In the genomic region with DNA sequence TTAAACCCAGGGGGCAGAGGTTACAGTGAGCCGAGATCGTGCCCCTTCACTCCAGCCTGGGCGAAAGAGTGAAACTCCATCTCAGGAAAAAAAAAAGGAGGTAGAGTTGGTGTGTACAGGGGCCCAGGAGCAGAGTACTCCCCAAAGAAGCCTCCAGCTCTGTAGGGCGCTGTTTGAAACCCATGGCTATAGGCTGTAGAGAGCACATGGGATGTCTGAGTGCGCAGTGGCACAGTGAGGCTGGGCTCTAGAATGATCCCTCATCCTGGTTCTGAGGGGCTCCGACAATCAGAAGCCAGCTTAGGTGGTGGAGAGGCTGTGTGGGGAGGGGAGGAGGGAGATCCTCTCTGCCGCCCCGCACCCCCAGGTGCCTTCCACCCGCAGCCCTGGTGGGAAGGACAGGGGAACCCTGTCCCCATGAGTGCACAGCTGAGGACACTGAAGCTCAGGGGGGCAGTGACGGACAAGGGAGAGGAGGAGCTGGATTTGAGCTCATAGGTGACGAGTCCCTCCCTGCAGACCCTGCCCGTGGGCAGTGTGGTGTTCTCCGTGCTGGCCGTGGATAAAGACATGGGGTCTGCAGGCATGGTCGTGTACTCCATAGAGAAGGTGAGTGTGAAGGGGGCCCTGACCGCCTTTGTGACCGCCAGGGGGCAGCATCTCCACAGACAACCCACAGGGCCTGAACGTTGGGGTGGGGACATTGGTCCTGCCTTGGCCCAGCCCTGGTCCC, we compare ENCODE assay signal across 8 cellular contexts. TPM values are rescaled to one million over a fixed set of nuclear protein-coding genes. Genes with fewer than 3 reads are reported as not detected.
A peak's percentile ranks its signal among the peaks of the same experiment; 100 is the strongest.
DNase-seq lines count a peak whose midpoint lies in the region; ATAC-seq and TF ChIP-seq lines count a peak whose summit lies in the region.

No MANE protein-coding gene starts in this region.

- intact Hi-C loops in left ventricle myocardium superior (cut with micrococcal nuclease): no loop called here
- intact Hi-C loops in sigmoid colon (cut with DNase I): loop anchor here (10.0 kb wide), 2 partner anchors 71 to 159 kb away; partner anchors contain the start of genes CLTB and TSPAN17

- H3K4me1 ChIP-seq in sigmoid colon: no peaks in the 10 kb centered on the region

- TF ChIP-seq EP300 in sigmoid colon (IDR thresholded peaks at IDR 0.05): no peak

- H3K4me3 ChIP-seq in sigmoid colon: no peak overlapping the region

- H3K27ac ChIP-seq in sigmoid colon: no peak overlapping the region

- no peaks in the 10 kb centered on the region for H3K9me3 ChIP-seq in sigmoid colon

- no peaks in the 10 kb centered on the region for H3K36me3 ChIP-seq in sigmoid colon

- H3K27me3 ChIP-seq in sigmoid colon: peaks cover 0 to 17% (median 0%) of the 10 kb centered on the region in 3 donors

- TF ChIP-seq CTCF in sigmoid colon (IDR thresholded peaks at IDR 0.05): peak; percentile 24 to 76 (median 60)

- no peak for TF ChIP-seq POLR2A in sigmoid colon (IDR thresholded peaks at IDR 0.05)

- peak; percentile 43 to 60 for DNase-seq in NCI-H2081 (lab: John Stamatoyannopoulos, UW)
- no peak for DNase-seq in NCI-H2081 treated with DMSO at 0.1 percent for 48 hours (lab: John Stamatoyannopoulos, UW)
- peak; percentile 54 for DNase-seq in SW480 (ENCODE audit: low spot score)
- peak; percentile 70 for DNase-seq in activated naive CD8-positive, alpha-beta T cell treated with anti-CD3 and anti-CD28 coated beads, Interleukin-2, amount 50 U/mL, for 16 hours (ENCODE audit: low read depth, low spot score)
- peak; percentile 82 for DNase-seq in left ventricle myocardium superior
- DNase-seq in sigmoid colon: peak; percentile 73

- WGBS in sigmoid colon, 2 donors: 45 to 50% methylated on average over 18 of the region's 18 CpGs

- ATAC-seq in HG03439 (IDR thresholded peaks at IDR 0.05; ENCODE audit: unreplicated experiment): peak; percentile 76
- peak; percentile 91 for ATAC-seq in left ventricle myocardium superior
- ATAC-seq in HG02623 (IDR thresholded peaks at IDR 0.05; ENCODE audit: unreplicated experiment): no peak

RNA-seq across cellular contexts. Expression of gene CDHR2, which starts 24.6 kb away (rescaled TPM):
- total RNA-seq in left ventricle myocardium superior: 0.20 TPM
- 1 to 10 TPM in 1 of 4 donors, under 1 TPM in 1, not detected in 2; 0.71 to 1.1 TPM for total RNA-seq in sigmoid colon
- 10 to 100 TPM in 2 of 3 donors, 1 to 10 TPM in 1; 9.6 to 57.9 (median 47.9) TPM for polyA plus RNA-seq in sigmoid colon

RNA-seq across cellular contexts. Expression of gene GPRIN1, which starts 36.2 kb away (rescaled TPM):
- 0.50 TPM for total RNA-seq in left ventricle myocardium superior
- total RNA-seq in sigmoid colon: 1 to 10 TPM in 2 of 4 donors, under 1 TPM in 2; 0.33 to 1.6 (median 0.81) TPM
- polyA plus RNA-seq in sigmoid colon: 1 to 10 TPM in 1 of 3 donors, under 1 TPM in 2; 0.60 to 1.4 (median 0.69) TPM

RNA-seq across cellular contexts. Expression of gene RNF44, which starts 36.5 kb away (rescaled TPM):
- total RNA-seq in left ventricle myocardium superior (32.4 TPM), sigmoid colon (10 to 100 TPM in 2 of 4 donors, 1 to 10 TPM in 2; 7.6 to 15.0 (median 11.1) TPM)
- 10 to 100 TPM; 18.0 to 64.0 (median 25.4) TPM for polyA plus RNA-seq in sigmoid colon

RNA-seq across cellular contexts. Expression of gene SNCB, which starts 56.6 kb away (rescaled TPM):
- total RNA-seq in left ventricle myocardium superior: not detected
- 1 to 10 TPM in 1 of 4 donors, not detected in 3; 2.2 TPM for total RNA-seq in sigmoid colon
- under 1 TPM in 1 of 3 donors, not detected in 2; 0.23 TPM for polyA plus RNA-seq in sigmoid colon

RNA-seq across cellular contexts. Expression of gene EIF4E1B, which starts 56.7 kb away (rescaled TPM):
- total RNA-seq in left ventricle myocardium superior (not detected), sigmoid colon (under 1 TPM in 1 of 4 donors, not detected in 3; 0.36 TPM)
- not detected for polyA plus RNA-seq in sigmoid colon
